Comparison of ENCODE assay signal across 34 cellular contexts in the genomic region with DNA sequence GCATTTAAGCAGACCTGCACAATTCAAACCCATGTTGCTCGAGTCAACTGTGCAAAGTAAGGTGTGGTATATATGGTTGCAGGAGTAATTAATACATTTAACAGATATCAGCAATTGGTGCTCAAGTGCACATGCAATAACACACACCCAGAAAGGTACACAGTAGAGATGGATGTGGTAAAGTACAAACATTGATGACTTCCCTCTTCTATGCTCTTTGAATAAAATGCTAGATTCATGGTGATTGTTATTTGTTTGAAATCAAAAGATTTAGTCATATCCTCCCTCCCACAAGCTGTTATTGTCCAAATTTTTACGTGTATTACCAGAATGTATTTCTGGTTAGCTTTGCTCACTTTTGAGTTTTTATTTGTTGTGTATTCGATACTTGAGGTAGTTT.
"Had no signal": no experiment of that assay in that cellular context is flagged by ENCODE, and none has a peak within 500 bp of the region (broad histone marks: within the 10 kb centered on the region; RNA-seq: fewer than 3 reads in every experiment).

No MANE protein-coding gene starts in this region.

- ATAC-seq: activated CD8-positive, alpha-beta T cell treated with anti-CD3 and anti-CD28 coated beads for 36 hours; activated naive CD4-positive, alpha-beta T cell treated with anti-CD3 and anti-CD28 coated beads, Interleukin-2, amount 50 U/mL, for 72 hours; activated T-cell treated with anti-CD3 and anti-CD28 coated beads, Interleukin-2, amount 50 U/mL, for 4 hours; activated T-cell treated with anti-CD3 and anti-CD28 coated beads, Interleukin-2, amount 50 U/mL, for 72 hours; body of pancreas; T-cell had no signal

- H3K9me3 ChIP-seq: adrenal gland, body of pancreas, breast epithelium had no signal

- H3K27ac ChIP-seq: adrenal gland, body of pancreas, brain microvascular endothelial cell, breast epithelium, VCaP had no signal

- H3K4me1 Mint-ChIP-seq: activated B cell treated with CpG ODN at 0.5 μM for 24 hours; activated CD4-positive, alpha-beta T cell treated with anti-CD3 and anti-CD28 coated beads, Interleukin-2, amount 10 ng/mL, durations not matched to agents 24 days and 14 days; activated naive CD8-positive, alpha-beta T cell treated with anti-CD3 and anti-CD28 coated beads for 36 hours; central memory CD8-positive, alpha-beta T cell; T-cell had no signal

- H3K27me3 Mint-ChIP-seq: activated B cell treated with CpG ODN at 0.5 μM for 24 hours had no signal

- H3K27me3 ChIP-seq: adrenal gland, body of pancreas, brain microvascular endothelial cell, breast epithelium had no signal

- H3K9me3 Mint-ChIP-seq: activated B cell treated with CpG ODN at 0.5 μM for 24 hours; activated CD4-positive, alpha-beta memory T cell treated with anti-CD3 and anti-CD28 coated beads for 36 hours; activated CD4-positive, alpha-beta T cell treated with anti-CD3 and anti-CD28 coated beads, Interleukin-2, amount 10 ng/mL, durations not matched to agents 24 days and 14 days; activated CD8-positive, alpha-beta T cell treated with anti-CD3 and anti-CD28 coated beads for 36 hours; activated naive CD4-positive, alpha-beta T cell treated with anti-CD3 and anti-CD28 coated beads, Interleukin-2, amount 50 U/mL, for 72 hours; activated naive CD8-positive, alpha-beta T cell treated with anti-CD3 and anti-CD28 coated beads for 36 hours; activated T-cell treated with anti-CD3 and anti-CD28 coated beads, Interleukin-2, amount 50 U/mL, for 4 hours; activated T-cell treated with anti-CD3 and anti-CD28 coated beads, Interleukin-2, amount 50 U/mL, for 72 hours; activated T-helper 1 cell treated with anti-CD3 and anti-CD28 coated beads, Interleukin-12 subunit alpha, Interleukin-12 subunit beta, Interleukin-2, Interleukin-4 antibody, amounts not matched to agents 30 ng/mL and 10 ng/mL and 1 ng/mL, durations not matched to agents 14 hours and 24 hours and 36 hours; activated T-helper 2 cell treated with anti-CD3 and anti-CD28 coated beads, Interferon-gamma antibody, Interleukin-2, Interleukin-4, amounts not matched to agents 10 μg/mL and 5 μg/mL and 100 μg/mL, durations not matched to agents 14 hours and 24 hours and 36 hours; central memory CD8-positive, alpha-beta T cell; T-cell; T-helper 2 cell treated with Interferon-gamma antibody and Interleukin-4, amounts not matched to agents 5 μg/mL and 100 μg/mL, for 36 hours had no signal

- H3K4me3 Mint-ChIP-seq: activated B cell treated with CpG ODN at 0.5 μM for 24 hours; activated CD4-positive, alpha-beta memory T cell treated with anti-CD3 and anti-CD28 coated beads for 36 hours; activated CD4-positive, alpha-beta T cell treated with anti-CD3 and anti-CD28 coated beads, Interleukin-2, amount 10 ng/mL, durations not matched to agents 24 days and 14 days; activated CD8-positive, alpha-beta T cell treated with anti-CD3 and anti-CD28 coated beads for 36 hours; activated naive CD8-positive, alpha-beta T cell treated with anti-CD3 and anti-CD28 coated beads for 36 hours; activated T-cell treated with anti-CD3 and anti-CD28 coated beads, Interleukin-2, amount 50 U/mL, for 4 hours; activated T-cell treated with anti-CD3 and anti-CD28 coated beads, Interleukin-2, amount 50 U/mL, for 72 hours; activated T-helper 1 cell treated with anti-CD3 and anti-CD28 coated beads, Interleukin-12 subunit alpha, Interleukin-12 subunit beta, Interleukin-2, Interleukin-4 antibody, amounts not matched to agents 30 ng/mL and 10 ng/mL and 1 ng/mL, durations not matched to agents 14 hours and 24 hours and 36 hours; central memory CD8-positive, alpha-beta T cell; T-cell; T-helper 2 cell treated with Interferon-gamma antibody and Interleukin-4, amounts not matched to agents 5 μg/mL and 100 μg/mL, for 36 hours had no signal

- H3K27ac Mint-ChIP-seq: activated B cell treated with CpG ODN at 0.5 μM for 24 hours; activated CD4-positive, alpha-beta memory T cell treated with anti-CD3 and anti-CD28 coated beads for 36 hours; activated CD4-positive, alpha-beta T cell treated with anti-CD3 and anti-CD28 coated beads, Interleukin-2, amount 10 ng/mL, durations not matched to agents 24 days and 14 days; activated CD8-positive, alpha-beta T cell treated with anti-CD3 and anti-CD28 coated beads for 36 hours; activated naive CD4-positive, alpha-beta T cell treated with anti-CD3 and anti-CD28 coated beads, Interleukin-2, amount 50 U/mL, for 72 hours; activated naive CD8-positive, alpha-beta T cell treated with anti-CD3 and anti-CD28 coated beads for 36 hours; activated T-cell treated with anti-CD3 and anti-CD28 coated beads, Interleukin-2, amount 50 U/mL, for 72 hours; activated T-helper 1 cell treated with anti-CD3 and anti-CD28 coated beads, Interleukin-12 subunit alpha, Interleukin-12 subunit beta, Interleukin-2, Interleukin-4 antibody, amounts not matched to agents 30 ng/mL and 10 ng/mL and 1 ng/mL, durations not matched to agents 14 hours and 24 hours and 36 hours; activated T-helper 2 cell treated with anti-CD3 and anti-CD28 coated beads, Interferon-gamma antibody, Interleukin-2, Interleukin-4, amounts not matched to agents 10 μg/mL and 5 μg/mL and 100 μg/mL, durations not matched to agents 14 hours and 24 hours and 36 hours; T-cell; T-helper 2 cell treated with Interferon-gamma antibody and Interleukin-4, amounts not matched to agents 5 μg/mL and 100 μg/mL, for 36 hours had no signal

- H3K4me1 ChIP-seq: adrenal gland, body of pancreas, breast epithelium had no signal

- DNase-seq: activated B cell treated with CpG ODN at 0.5 μM for 24 hours; activated CD4-positive, alpha-beta memory T cell treated with anti-CD3 and anti-CD28 coated beads for 36 hours; activated CD4-positive, alpha-beta T cell treated with anti-CD3 and anti-CD28 coated beads for 4 hours; activated CD4-positive, alpha-beta T cell treated with anti-CD3 and anti-CD28 coated beads, Interleukin-2, amount 10 ng/mL, durations not matched to agents 24 days and 14 days; activated CD4-positive, alpha-beta T cell treated with anti-CD3 and anti-CD28 coated beads, Interleukin-2, amount 50 U/mL, for 1 hour; activated CD4-positive, alpha-beta T cell treated with anti-CD3 and anti-CD28 coated beads, Interleukin-2, amount 50 U/mL, for 4 hours; activated CD4-positive, CD25-positive, alpha-beta regulatory T cell treated with anti-CD3 and anti-CD28 coated beads, Interleukin-2, amount 50 U/mL, for 72 hours; activated CD8-positive, alpha-beta memory T cell treated with anti-CD3 and anti-CD28 coated beads, Interleukin-2, amount 50 U/mL, for 4 hours; activated CD8-positive, alpha-beta T cell treated with anti-CD3 and anti-CD28 coated beads for 36 hours; activated effector memory CD4-positive, alpha-beta T cell treated with Interleukin-2 at 50 U/mL for 16 hours; activated gamma-delta T cell; activated naive CD4-positive, alpha-beta T cell treated with anti-CD3 and anti-CD28 coated beads, Interleukin-2, amount 50 U/mL, for 16 hours; activated naive CD4-positive, alpha-beta T cell treated with Interleukin-2 at 50 U/mL for 16 hours; activated naive CD8-positive, alpha-beta T cell treated with anti-CD3 and anti-CD28 coated beads for 36 hours; activated T-cell treated with anti-CD3 and anti-CD28 coated beads for 4 hours; activated T-cell treated with anti-CD3 and anti-CD28 coated beads, Interleukin-2, amount 50 U/mL, for 1 hour; activated T-cell treated with anti-CD3 and anti-CD28 coated beads, Interleukin-2, amount 50 U/mL, for 4 hours; activated T-cell treated with anti-CD3 and anti-CD28 coated beads, Interleukin-2, amount 50 U/mL, for 72 hours; adrenal gland; amniotic stem cell; aorta; body of pancreas; brain microvascular endothelial cell; cerebellar nuclear complex; T-cell; T-helper 2 cell; T-helper 9 cell had no signal

- H3K36me3 ChIP-seq: brain microvascular endothelial cell, breast epithelium had no signal

- H3K36me3 Mint-ChIP-seq: activated CD4-positive, alpha-beta memory T cell treated with anti-CD3 and anti-CD28 coated beads for 36 hours; activated naive CD4-positive, alpha-beta T cell treated with anti-CD3 and anti-CD28 coated beads, Interleukin-2, amount 50 U/mL, for 72 hours; activated naive CD8-positive, alpha-beta T cell treated with anti-CD3 and anti-CD28 coated beads for 36 hours; T-cell had no signal

- H3K4me3 ChIP-seq: adrenal gland, body of pancreas, breast epithelium had no signal
